ENCODE assay signal across 28 cellular contexts in the genomic region with DNA sequence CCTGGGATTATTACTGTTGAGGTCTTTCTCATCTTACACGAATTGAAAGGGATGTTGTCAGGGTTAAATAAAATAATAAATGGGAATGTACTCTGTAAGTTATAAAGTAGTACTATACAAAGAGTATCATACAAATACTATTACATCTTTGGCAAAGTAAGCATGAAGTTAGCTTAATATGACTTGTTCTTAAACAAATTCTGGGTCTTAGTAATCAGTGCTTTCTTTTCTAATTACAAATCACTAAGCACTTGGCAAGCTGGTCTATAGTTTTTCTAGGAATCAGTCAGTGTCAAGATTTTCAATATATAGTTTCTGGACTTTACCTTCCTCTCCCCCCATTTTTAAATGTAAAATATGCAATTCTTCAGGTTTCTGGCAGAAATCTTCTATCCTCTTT.
"Had no signal": no experiment of that assay in that cellular context is flagged by ENCODE, and none has a peak within 500 bp of the region (broad histone marks: within the 10 kb centered on the region; RNA-seq: fewer than 3 reads in every experiment).

No MANE protein-coding gene starts in this region.

- H3K9me3 Mint-ChIP-seq: activated CD4-positive, alpha-beta T cell treated with anti-CD3 and anti-CD28 coated beads, Interleukin-2, amount 10 ng/mL, durations not matched to agents 24 days and 14 days; activated naive CD4-positive, alpha-beta T cell treated with anti-CD3 and anti-CD28 coated beads for 36 hours; T-cell had no signal

- H3K27ac Mint-ChIP-seq: activated CD4-positive, alpha-beta T cell treated with anti-CD3 and anti-CD28 coated beads, Interleukin-2, amount 10 ng/mL, durations not matched to agents 24 days and 14 days; activated naive CD4-positive, alpha-beta T cell treated with anti-CD3 and anti-CD28 coated beads for 36 hours; activated naive CD8-positive, alpha-beta T cell treated with anti-CD3 and anti-CD28 coated beads, Interleukin-2, amount 10 ng/mL, durations not matched to agents 7 days and 5 days; activated T-cell treated with anti-CD3 and anti-CD28 coated beads, Interleukin-2, amount 50 U/mL, for 24 hours; T-cell had no signal

- H3K4me3 ChIP-seq: adrenal gland, K562, SJSA1 had no signal

- FAIRE-seq: colon, K562, RCC 7860 had no signal

- H3K27me3 Mint-ChIP-seq: activated CD4-positive, alpha-beta T cell treated with anti-CD3 and anti-CD28 coated beads, Interleukin-2, amount 10 ng/mL, durations not matched to agents 24 days and 14 days; activated naive CD8-positive, alpha-beta T cell treated with anti-CD3 and anti-CD28 coated beads, Interleukin-2, amount 10 ng/mL, durations not matched to agents 7 days and 5 days; activated T-cell treated with anti-CD3 and anti-CD28 coated beads, Interleukin-2, amount 50 U/mL, for 24 hours; T-cell had no signal

- H3K9me3 ChIP-seq: adrenal gland, SJSA1 had no signal

- H3K27ac ChIP-seq: adrenal gland, SJSA1, VCaP had no signal

- H3K27me3 ChIP-seq: adrenal gland, SJSA1 had no signal

- H3K4me3 Mint-ChIP-seq: activated CD4-positive, alpha-beta T cell treated with anti-CD3 and anti-CD28 coated beads, Interleukin-2, amount 10 ng/mL, durations not matched to agents 24 days and 14 days; activated naive CD4-positive, alpha-beta T cell treated with anti-CD3 and anti-CD28 coated beads for 36 hours; activated naive CD8-positive, alpha-beta T cell treated with anti-CD3 and anti-CD28 coated beads, Interleukin-2, amount 10 ng/mL, durations not matched to agents 7 days and 5 days; activated T-cell treated with anti-CD3 and anti-CD28 coated beads, Interleukin-2, amount 50 U/mL, for 24 hours; T-cell had no signal

- H3K36me3 ChIP-seq: adrenal gland, SJSA1 had no signal

- ATAC-seq: K562, T-cell had no signal

- DNase-seq: activated CD4-positive, alpha-beta T cell treated with anti-CD3 and anti-CD28 coated beads, Interleukin-2, amount 10 ng/mL, durations not matched to agents 24 days and 14 days; activated CD4-positive, alpha-beta T cell treated with anti-CD3 and anti-CD28 coated beads, Interleukin-2, amount 50 U/mL, for 48 hours; activated CD4-positive, CD25-positive, alpha-beta regulatory T cell; activated CD8-positive, alpha-beta memory T cell treated with anti-CD3 and anti-CD28 coated beads, Interleukin-2, amount 50 U/mL, for 48 hours; activated gamma-delta T cell; activated naive CD4-positive, alpha-beta T cell treated with anti-CD3 and anti-CD28 coated beads for 36 hours; activated naive CD8-positive, alpha-beta T cell treated with anti-CD3 and anti-CD28 coated beads, Interleukin-2, amount 10 ng/mL, durations not matched to agents 7 days and 5 days; activated T-cell treated with anti-CD3 and anti-CD28 coated beads, Interleukin-2, amount 50 U/mL, for 24 hours; adrenal gland; anterior cingulate cortex; cerebellar nuclear complex; MM.1S; NCI-H1105; NCI-H1436; NCI-H1694 treated with DMSO at 0.1 percent for 48 hours; NCI-H2029 treated with DMSO at 0.1 percent for 48 hours; NCI-H345; NCI-H510A; NCI-H69; NK-92 treated with Interleukin-12 subunit alpha and Interleukin-12 subunit beta, amount 100 ng/mL, for 24 hours; SHP77; T-cell; T1000 had no signal
